ENCODE assay signal across 8 cellular contexts in the genomic region with DNA sequence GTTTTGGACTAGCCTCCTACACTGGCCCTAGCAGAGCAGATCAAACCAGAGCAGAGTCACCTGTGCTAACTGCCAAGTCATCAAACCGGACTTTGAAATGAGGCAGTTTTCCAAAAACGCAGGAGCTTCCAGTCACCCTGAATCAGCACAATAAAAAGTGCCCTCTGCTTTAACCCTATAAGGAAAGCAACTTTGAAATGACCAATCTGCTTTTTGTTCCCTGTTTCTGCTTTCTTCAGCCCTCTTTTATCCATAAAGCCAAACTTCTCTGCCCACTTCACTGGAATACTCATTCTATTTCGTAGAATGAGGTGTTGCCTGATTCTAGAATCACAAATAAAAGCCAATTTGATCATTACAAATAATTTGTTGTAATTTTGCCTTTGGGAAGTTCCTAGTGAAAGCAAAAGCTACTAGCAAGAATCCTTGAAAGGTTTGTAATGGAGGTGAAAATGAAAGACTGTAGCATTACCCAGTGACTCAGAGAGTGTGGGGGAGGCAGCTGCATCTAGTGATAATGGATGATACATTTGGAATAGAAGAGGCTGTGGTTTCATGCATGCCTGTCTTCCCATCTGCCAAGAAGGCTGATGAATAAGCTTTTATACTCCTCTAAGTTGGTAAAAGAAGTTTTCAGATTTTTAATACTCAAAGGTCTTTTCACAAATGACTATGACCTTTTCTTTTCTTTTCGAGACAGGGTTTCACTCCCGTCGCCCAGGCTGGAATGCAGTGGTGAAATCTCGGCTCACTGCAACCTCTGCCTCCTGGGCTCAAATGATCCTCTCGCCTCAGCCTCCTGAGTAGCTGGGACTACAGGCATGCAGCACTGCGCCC. TPM values are rescaled to one million over a fixed set of nuclear protein-coding genes. Genes with fewer than 3 reads are reported as not detected.
A peak's percentile ranks its signal among the peaks of the same experiment; 100 is the strongest.
DNase-seq lines count a peak whose midpoint lies in the region; ATAC-seq, FAIRE-seq and TF ChIP-seq lines count a peak whose summit lies in the region.

No MANE protein-coding gene starts in this region.

- H2AFZ ChIP-seq in astrocyte (ENCODE audit: low read depth, low read length) = peak overlapping the region; percentile 30

- H4K20me1 ChIP-seq in astrocyte (ENCODE audit: insufficient read depth, low read length) = no peaks in the 10 kb centered on the region

- no peaks in the 10 kb centered on the region for H3K9me3 Mint-ChIP-seq in astrocyte (ENCODE audit: unreplicated experiment)
- H3K9me3 Mint-ChIP-seq in stimulated activated naive CD8-positive, alpha-beta T cell treated with anti-CD3 and anti-CD28 coated beads, Interleukin-15, amount 100 ng/mL, for 72 hours = no peaks in the 10 kb centered on the region
- H3K9me3 Mint-ChIP-seq in stimulated activated naive B cell treated with anti-CD40 and anti-IgM and Interleukin-4, amounts not matched to agents 10 μg/mL and 1 μg/mL and 100 μg/mL, for 72 hours = no peaks in the 10 kb centered on the region

- peak; percentile 75 for ATAC-seq in stimulated activated naive CD8-positive, alpha-beta T cell treated with anti-CD3 and anti-CD28 coated beads, Interleukin-15, amount 100 ng/mL, for 72 hours
- no peak for ATAC-seq in HG03025 (IDR thresholded peaks at IDR 0.05; ENCODE audit: low FRiP score, unreplicated experiment)
- no peak for ATAC-seq in stimulated activated naive B cell treated with anti-CD40 and anti-IgM and Interleukin-4, amounts not matched to agents 10 μg/mL and 1 μg/mL and 100 μg/mL, for 72 hours (replicated peaks)

- TF ChIP-seq CTCF in astrocyte (IDR thresholded peaks at IDR 0.05; ENCODE audit: insufficient read depth, low read depth, low read length) = no peak

- peak overlapping the region; percentile 86 for H3K4me2 ChIP-seq in astrocyte (ENCODE audit: low read length)

- H3K9me3 ChIP-seq in astrocyte (ENCODE audit: insufficient read depth, low read depth, low read length) = no peaks in the 10 kb centered on the region

- H3K4me3 Mint-ChIP-seq in astrocyte (ENCODE audit: unreplicated experiment) = peak overlapping the region; percentile 40
- H3K4me3 Mint-ChIP-seq in stimulated activated naive CD8-positive, alpha-beta T cell treated with anti-CD3 and anti-CD28 coated beads, Interleukin-15, amount 100 ng/mL, for 72 hours = peak overlapping the region; percentile 51 to 63
- H3K4me3 Mint-ChIP-seq in stimulated activated naive B cell treated with anti-CD40 and anti-IgM and Interleukin-4, amounts not matched to agents 10 μg/mL and 1 μg/mL and 100 μg/mL, for 72 hours = no peak overlapping the region

- no peaks in the 10 kb centered on the region for H3K36me3 ChIP-seq in astrocyte (ENCODE audit: insufficient read depth, low read length)

- H3K27me3 ChIP-seq in astrocyte (ENCODE audit: insufficient read depth, low read length) = no peaks in the 10 kb centered on the region

- peaks cover 20% of the 10 kb centered on the region for H3K4me1 ChIP-seq in astrocyte (ENCODE audit: insufficient read depth, low read length)

- H3K27me3 Mint-ChIP-seq in astrocyte (ENCODE audit: low read depth, unreplicated experiment) = no peaks in the 10 kb centered on the region
- no peaks in the 10 kb centered on the region for H3K27me3 Mint-ChIP-seq in stimulated activated naive CD8-positive, alpha-beta T cell treated with anti-CD3 and anti-CD28 coated beads, Interleukin-15, amount 100 ng/mL, for 72 hours
- peaks cover 21 to 27% of the 10 kb centered on the region in 2 donors for H3K27me3 Mint-ChIP-seq in stimulated activated naive B cell treated with anti-CD40 and anti-IgM and Interleukin-4, amounts not matched to agents 10 μg/mL and 1 μg/mL and 100 μg/mL, for 72 hours

- peak; percentile 90 for FAIRE-seq in astrocyte (lab: Jason Lieb, UNC)

- H3K79me2 ChIP-seq in astrocyte (ENCODE audit: insufficient read depth, low read length) = no peaks in the 10 kb centered on the region

- peaks cover 28% of the 10 kb centered on the region for H3K4me1 Mint-ChIP-seq in astrocyte (ENCODE audit: low read depth, unreplicated experiment)
- H3K4me1 Mint-ChIP-seq in stimulated activated naive CD8-positive, alpha-beta T cell treated with anti-CD3 and anti-CD28 coated beads, Interleukin-15, amount 100 ng/mL, for 72 hours = peaks cover 23% of the 10 kb centered on the region
- peaks cover 2 to 10% of the 10 kb centered on the region in 2 donors for H3K4me1 Mint-ChIP-seq in stimulated activated naive B cell treated with anti-CD40 and anti-IgM and Interleukin-4, amounts not matched to agents 10 μg/mL and 1 μg/mL and 100 μg/mL, for 72 hours

- H3K4me3 ChIP-seq in astrocyte (ENCODE audit: insufficient read depth, low read depth, low read length) = peak overlapping the region; percentile 48

- peak overlapping the region; percentile 95 for H3K27ac Mint-ChIP-seq in astrocyte (ENCODE audit: unreplicated experiment)
- peak overlapping the region; percentile 12 to 62 for H3K27ac Mint-ChIP-seq in stimulated activated naive CD8-positive, alpha-beta T cell treated with anti-CD3 and anti-CD28 coated beads, Interleukin-15, amount 100 ng/mL, for 72 hours
- H3K27ac Mint-ChIP-seq in stimulated activated naive B cell treated with anti-CD40 and anti-IgM and Interleukin-4, amounts not matched to agents 10 μg/mL and 1 μg/mL and 100 μg/mL, for 72 hours = no peak overlapping the region

- H3K9ac ChIP-seq in astrocyte (ENCODE audit: low read length) = peak overlapping the region; percentile 78

- H3K36me3 Mint-ChIP-seq in astrocyte (ENCODE audit: low read depth, unreplicated experiment) = no peaks in the 10 kb centered on the region
- H3K36me3 Mint-ChIP-seq in stimulated activated naive B cell treated with anti-CD40 and anti-IgM and Interleukin-4, amounts not matched to agents 10 μg/mL and 1 μg/mL and 100 μg/mL, for 72 hours = no peaks in the 10 kb centered on the region

- peak overlapping the region; percentile 93 for H3K27ac ChIP-seq in astrocyte (ENCODE audit: low read depth, low read length)

- DNase-seq in activated T-cell treated with anti-CD3 and anti-CD28 coated beads for 48 hours (ENCODE audit: low read depth) = peak; percentile 33
- DNase-seq in activated T-cell treated with anti-CD3 and anti-CD28 coated beads for 4 hours = no peak
- peak; percentile 98 for DNase-seq in astrocyte (ENCODE audit: low read depth)
- peak; percentile 99 for DNase-seq in kidney glomerular epithelial cell (lab: John Stamatoyannopoulos, UW)
- no peak for DNase-seq in stimulated activated naive CD8-positive, alpha-beta T cell treated with anti-CD3 and anti-CD28 coated beads, Interleukin-15, amount 100 ng/mL, for 72 hours
- no peak for DNase-seq in NK-92 (lab: John Stamatoyannopoulos, UW; ENCODE audit: unreplicated experiment)
- no peak for DNase-seq in stimulated activated naive B cell treated with anti-CD40 and anti-IgM and Interleukin-4, amounts not matched to agents 10 μg/mL and 1 μg/mL and 100 μg/mL, for 72 hours

RNA-seq across cellular contexts. Expression of a gene that starts 14.9 kb away (rescaled TPM):
- total RNA-seq in astrocyte = 0.17 and 0.18 TPM in 2 replicates

RNA-seq across cellular contexts. Expression of a gene that starts 18.1 kb away (rescaled TPM):
- total RNA-seq in astrocyte = 0.39 and 0.62 TPM in 2 replicates

RNA-seq across cellular contexts. Expression of a gene that starts 33.8 kb away (rescaled TPM):
- not detected in 2 replicates for total RNA-seq in astrocyte

RNA-seq across cellular contexts. Expression of a gene that starts 53.9 kb away (rescaled TPM):
- not detected in 2 replicates for total RNA-seq in astrocyte

Comparison
In these comparisons a context has a peak if more than half of its experiments do, and no peak if none do; other contexts are left out.
1. DNase-seq: peak in activated T-cell treated with anti-CD3 and anti-CD28 coated beads for 48 hours (single experiment), astrocyte (single experiment) and kidney glomerular epithelial cell (single experiment); none in activated T-cell treated with anti-CD3 and anti-CD28 coated beads for 4 hours (single experiment), stimulated activated naive CD8-positive, alpha-beta T cell treated with anti-CD3 and anti-CD28 coated beads, Interleukin-15, amount 100 ng/mL, for 72 hours (0 of 2), NK-92 (single experiment) and stimulated activated naive B cell treated with anti-CD40 and anti-IgM and Interleukin-4, amounts not matched to agents 10 μg/mL and 1 μg/mL and 100 μg/mL, for 72 hours (single experiment).
2. H3K4me3 Mint-ChIP-seq: peak in astrocyte (single experiment) and stimulated activated naive CD8-positive, alpha-beta T cell treated with anti-CD3 and anti-CD28 coated beads, Interleukin-15, amount 100 ng/mL, for 72 hours (2 of 2); none in stimulated activated naive B cell treated with anti-CD40 and anti-IgM and Interleukin-4, amounts not matched to agents 10 μg/mL and 1 μg/mL and 100 μg/mL, for 72 hours (0 of 2).